1 cellular context compared by ENCODE assay signal in genomic region chr20:23138682-23139081, GRCh38.
TF ChIP-seq lines count a peak whose summit lies in the region.

No MANE protein-coding gene starts in this region.

TF ChIP-seq in H1, 55 proteins besides CTCF, POLR2A, EP300 and RAD21 (continued from another document):
- no peak for TF ChIP-seq E2F6 (IDR thresholded peaks at IDR 0.05)
- TF ChIP-seq BACH1 (IDR thresholded peaks at IDR 0.05; ENCODE audit: low read length), result no peak
- no peak for TF ChIP-seq ATF3 (IDR thresholded peaks at IDR 0.05; ENCODE audit: insufficient read depth, low read depth, low read length)
- no peak for TF ChIP-seq GABPA (IDR thresholded peaks at IDR 0.05; ENCODE audit: borderline replicate concordance, insufficient read depth, low read length)
- TF ChIP-seq USF2 (IDR thresholded peaks at IDR 0.05; ENCODE audit: low read length), result no peak
- no peak for TF ChIP-seq RBBP5 (IDR thresholded peaks at IDR 0.05; ENCODE audit: borderline replicate concordance, low read depth, low read length)
- no peak for TF ChIP-seq JUND (IDR thresholded peaks at IDR 0.05; ENCODE audit: low read length)
- TF ChIP-seq CHD2 (IDR thresholded peaks at IDR 0.05; ENCODE audit: low read length), result no peak
- no peak for TF ChIP-seq KDM4A (IDR thresholded peaks at IDR 0.05; ENCODE audit: low read depth, low read length, severe bottlenecking)
